14 cellular contexts compared by ENCODE assay signal in the genomic region with DNA sequence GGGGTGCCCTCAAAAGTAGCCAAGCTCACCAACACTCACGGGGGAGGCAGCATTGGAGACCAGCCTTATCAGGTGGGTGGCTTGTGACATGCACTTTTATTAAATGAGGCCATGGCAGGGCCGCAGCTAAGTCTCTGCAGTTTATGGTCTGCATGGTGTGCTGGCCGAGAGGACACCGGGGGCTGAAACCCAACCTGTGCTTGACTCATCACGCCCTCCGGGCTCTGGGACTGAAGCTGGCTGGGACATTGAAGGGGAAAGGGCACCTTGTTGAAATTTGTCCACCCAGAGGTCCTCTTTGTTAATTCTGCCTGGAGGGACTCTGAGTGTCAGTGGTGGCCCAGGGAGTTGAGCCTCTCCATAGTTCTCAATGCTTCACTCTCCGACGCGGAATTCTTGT. TPM values are rescaled to one million over a fixed set of nuclear protein-coding genes. Genes with fewer than 3 reads are reported as not detected.
DNase-seq lines count a peak whose midpoint lies in the region; ATAC-seq lines count a peak whose summit lies in the region.
"Had no signal": no experiment of that assay in that cellular context is flagged by ENCODE, and none has a peak within 500 bp of the region (broad histone marks: within the 10 kb centered on the region; RNA-seq: fewer than 3 reads in every experiment).

No MANE protein-coding gene starts in this region.

- no peaks in the 10 kb centered on the region for H3K36me3 ChIP-seq in skeletal muscle tissue (ENCODE audit: control insufficient read depth in 3 of 3, insufficient read depth in 3 of 3, low read length in 3 of 3)
- H3K36me3 ChIP-seq: cardiac muscle cell had no signal

- no peak overlapping the region for H3K4me3 ChIP-seq in right cardiac atrium (ENCODE audit: low read length)
- peak overlapping the region; percentile 46 to 64 (median 53) for H3K4me3 ChIP-seq in skeletal muscle tissue (ENCODE audit: low read length in 3 of 3)
- H3K4me3 ChIP-seq: cardiac muscle cell had no signal

- peak overlapping the region; percentile 62 to 82 (median 75) for H3K9ac ChIP-seq in skeletal muscle tissue (ENCODE audit: low read depth in 1 of 3, low read length in 3 of 3)

- H3K27me3 ChIP-seq in right cardiac atrium (ENCODE audit: control insufficient read depth, insufficient read depth) = no peaks in the 10 kb centered on the region
- peaks cover 0 to 4% (median 2%) of the 10 kb centered on the region in 3 donors for H3K27me3 ChIP-seq in skeletal muscle tissue (ENCODE audit: control insufficient read depth in 3 of 3, insufficient read depth in 3 of 3, low read length in 3 of 3)
- H3K27me3 ChIP-seq: cardiac muscle cell had no signal

- H3K36me3 Mint-ChIP-seq in activated CD4-positive, alpha-beta T cell treated with anti-CD3 and anti-CD28 coated beads, Interleukin-2, amount 10 ng/mL, durations not matched to agents 7 days and 5 days (ENCODE audit: low read depth) = no peaks in the 10 kb centered on the region
- no peaks in the 10 kb centered on the region for H3K36me3 Mint-ChIP-seq in activated T-helper 17 cell treated with anti-CD3 and anti-CD28 coated beads, Interleukin-2, amount 50 U/mL, for 72 hours (ENCODE audit: low read depth)

- no peak for ATAC-seq in activated T-helper 17 cell treated with anti-CD3 and anti-CD28 coated beads, Interleukin-2, amount 50 U/mL, for 72 hours (replicated peaks)
- ATAC-seq in right cardiac atrium = peak; percentile 3 to 7

- peaks cover 10% of the 10 kb centered on the region for H3K27me3 Mint-ChIP-seq in activated CD4-positive, alpha-beta T cell treated with anti-CD3 and anti-CD28 coated beads, Interleukin-2, amount 10 ng/mL, durations not matched to agents 7 days and 5 days
- H3K27me3 Mint-ChIP-seq in activated T-helper 17 cell treated with anti-CD3 and anti-CD28 coated beads, Interleukin-2, amount 50 U/mL, for 72 hours = peaks cover 7% of the 10 kb centered on the region

- intact Hi-C loops in right cardiac atrium (cut with DNase I) = loop anchor here (2.0 to 10.0 kb wide), 5 partner anchors 89 to 213 kb away; no protein-coding TSS in a partner anchor

- no peaks in the 10 kb centered on the region for H3K9me3 Mint-ChIP-seq in activated CD4-positive, alpha-beta T cell treated with anti-CD3 and anti-CD28 coated beads, Interleukin-2, amount 10 ng/mL, durations not matched to agents 7 days and 5 days
- H3K9me3 Mint-ChIP-seq in activated T-helper 17 cell treated with anti-CD3 and anti-CD28 coated beads, Interleukin-2, amount 50 U/mL, for 72 hours = no peaks in the 10 kb centered on the region

- 67% methylated on average over 9 of the region's 9 CpGs for WGBS in right cardiac atrium

- no peak overlapping the region for H3K27ac Mint-ChIP-seq in activated CD4-positive, alpha-beta T cell treated with anti-CD3 and anti-CD28 coated beads, Interleukin-2, amount 10 ng/mL, durations not matched to agents 7 days and 5 days
- H3K27ac Mint-ChIP-seq in activated T-helper 17 cell treated with anti-CD3 and anti-CD28 coated beads, Interleukin-2, amount 50 U/mL, for 72 hours = no peak overlapping the region

- no peak overlapping the region for H3K27ac ChIP-seq in right cardiac atrium (ENCODE audit: low read length)
- H3K27ac ChIP-seq in skeletal muscle tissue (ENCODE audit: low read depth, low read length) = peak overlapping the region; percentile 88

- H3K4me1 Mint-ChIP-seq in activated CD4-positive, alpha-beta T cell treated with anti-CD3 and anti-CD28 coated beads, Interleukin-2, amount 10 ng/mL, durations not matched to agents 7 days and 5 days = peaks cover 20% of the 10 kb centered on the region
- H3K4me1 Mint-ChIP-seq in activated T-helper 17 cell treated with anti-CD3 and anti-CD28 coated beads, Interleukin-2, amount 50 U/mL, for 72 hours = peaks cover 8% of the 10 kb centered on the region

- H3K4me3 Mint-ChIP-seq in activated CD4-positive, alpha-beta T cell treated with anti-CD3 and anti-CD28 coated beads, Interleukin-2, amount 10 ng/mL, durations not matched to agents 7 days and 5 days = peak overlapping the region; percentile 24
- H3K4me3 Mint-ChIP-seq in activated T-helper 17 cell treated with anti-CD3 and anti-CD28 coated beads, Interleukin-2, amount 50 U/mL, for 72 hours = peak overlapping the region; percentile 75

- CTCF ChIA-PET in activated CD4-positive, alpha-beta T cell treated with anti-CD3 and anti-CD28 coated beads, Interleukin-2, amount 10 ng/mL, durations not matched to agents 7 days and 5 days (lab: Charles Lee) = interaction anchor here (0.7 to 1.8 kb wide), 6 partner anchors 13 to 96 kb away, joined by 3 to 6 read pairs (median 3); a partner anchor contains a TSS

- POLR2A ChIA-PET in activated CD4-positive, alpha-beta T cell treated with anti-CD3 and anti-CD28 coated beads, Interleukin-2, amount 10 ng/mL, durations not matched to agents 7 days and 5 days (lab: Charles Lee) = no interaction called here

- H3K4me1 ChIP-seq in right cardiac atrium (ENCODE audit: control insufficient read depth, insufficient read depth, low read length) = no peaks in the 10 kb centered on the region
- H3K4me1 ChIP-seq in skeletal muscle tissue (ENCODE audit: control insufficient read depth in 3 of 3, insufficient read depth in 3 of 3, low read length in 3 of 3) = peaks cover 21 to 54% (median 42%) of the 10 kb centered on the region in 3 donors

- DNase-seq in activated CD4-positive, alpha-beta T cell treated with anti-CD3 and anti-CD28 coated beads, Interleukin-2, amount 10 ng/mL, durations not matched to agents 7 days and 5 days = no peak
- no peak for DNase-seq in activated CD4-positive, alpha-beta T cell treated with anti-CD3 and anti-CD28 coated beads for 48 hours
- DNase-seq in right cardiac atrium = peak in 1 of 3 donors; percentile 60
- no peak for DNase-seq in amniotic stem cell (lab: John Stamatoyannopoulos, UW)
- DNase-seq in LoVo (ENCODE audit: low spot score) = no peak
- DNase-seq in NCI-H69 (lab: John Stamatoyannopoulos, UW) = no peak
- DNase-seq: NCI-H524 treated with DMSO at 0.1 percent for 48 hours had no signal

- H3K9me3 ChIP-seq in right cardiac atrium (ENCODE audit: control insufficient read depth, low read length) (no peaks in the 10 kb centered on the region), skeletal muscle tissue (ENCODE audit: control insufficient read depth in 3 of 3, low read length in 3 of 3) (no peaks in the 10 kb centered on the region)

RNA-seq across cellular contexts. Expression of a gene that starts 17.7 kb away (rescaled TPM):
- total RNA-seq in activated CD4-positive, alpha-beta T cell treated with anti-CD3 and anti-CD28 coated beads, Interleukin-2, amount 10 ng/mL, durations not matched to agents 7 days and 5 days = not detected
- total RNA-seq in activated T-helper 17 cell treated with anti-CD3 and anti-CD28 coated beads, Interleukin-2, amount 50 U/mL, for 72 hours = not detected
- total RNA-seq in right cardiac atrium = under 1 TPM in 1 of 4 donors, not detected in 3; 0.15 TPM
- 0.16 TPM for polyA plus RNA-seq in right cardiac atrium
- total RNA-seq in skeletal muscle tissue = not detected
- total RNA-seq: A172, cardiac muscle cell, endothelial cell of umbilical vein, left lobe of liver had no signal
- polyA plus RNA-seq: cardiac muscle cell, endothelial cell of umbilical vein, neural cell had no signal

RNA-seq across cellular contexts. Expression of a gene that starts 58.7 kb away (rescaled TPM):
- total RNA-seq in activated CD4-positive, alpha-beta T cell treated with anti-CD3 and anti-CD28 coated beads, Interleukin-2, amount 10 ng/mL, durations not matched to agents 7 days and 5 days = 10 to 100 TPM; 58.9 to 62.2 TPM
- 10 to 100 TPM; 59.0 to 69.2 TPM for total RNA-seq in activated T-helper 17 cell treated with anti-CD3 and anti-CD28 coated beads, Interleukin-2, amount 50 U/mL, for 72 hours
- total RNA-seq in right cardiac atrium = 10 to 100 TPM; 24.5 to 42.9 (median 38.7) TPM
- polyA plus RNA-seq in right cardiac atrium = 15.3 TPM
- total RNA-seq in skeletal muscle tissue = 18.8 TPM
